In genomic region chr2:74556159-74556558, GRCh38 we compare ENCODE assay signal across 14 cellular contexts. TPM values are rescaled to one million over a fixed set of nuclear protein-coding genes. Genes with fewer than 3 reads are reported as not detected.
A peak's percentile ranks its signal among the peaks of the same experiment; 100 is the strongest.
DNase-seq lines count a peak whose midpoint lies in the region; ATAC-seq, FAIRE-seq and TF ChIP-seq lines count a peak whose summit lies in the region.
"Had no signal": no experiment of that assay in that cellular context is flagged by ENCODE, and none has a peak within 500 bp of the region (broad histone marks: within the 10 kb centered on the region; RNA-seq: fewer than 3 reads in every experiment).

No MANE protein-coding gene starts in this region.

- TF ChIP-seq EP300 in K562 (IDR thresholded peaks at IDR 0.05; ENCODE audit: low read length) = no peak

- no peak overlapping the region for H3K4ac ChIP-seq in H9 (ENCODE audit: low read depth, low read length)
- no peak overlapping the region for H3K4ac ChIP-seq in trophoblast cell (ENCODE audit: low read depth, low read length)

- H2BK5ac ChIP-seq in H9 (ENCODE audit: insufficient read length, low read length) (no peak overlapping the region), trophoblast cell (ENCODE audit: low read depth, low read length, poor library complexity) (no peak overlapping the region)

- WGBS in H9 (ENCODE audit: extremely low coverage, insufficient read length, low lambda C conversion rate) = no CpG with 5 or more reads among the region's 14 CpGs
- 88% methylated on average over 12 of the region's 14 CpGs for WGBS in K562 (ENCODE audit: insufficient coverage, low coverage, missing lambda C conversion rate)
- WGBS in trophoblast cell (ENCODE audit: extremely low coverage, insufficient coverage, insufficient read length) = no CpG with 5 or more reads among the region's 14 CpGs

- no peak overlapping the region for H4K5ac ChIP-seq in H9 (ENCODE audit: insufficient read length, low read depth, low read length)

- no peak for TF ChIP-seq CTCF in H9 (conservative IDR thresholded peaks at IDR 0.05)
- TF ChIP-seq CTCF in K562 (IDR thresholded peaks at IDR 0.05 in 2 of 3, conservative IDR thresholded peaks at IDR 0.05 in 1 of 3; ENCODE audit: insufficient read depth in 2 of 3, low read depth in 1 of 3, low read length in 3 of 3) = no peak
- TF ChIP-seq CTCF in osteocyte (IDR thresholded peaks at IDR 0.05) = no peak

- peaks cover 0 to 30% (median 11%) of the 10 kb centered on the region in 4 donors for H3K4me1 Mint-ChIP-seq in CD4-positive, CD25-positive, alpha-beta regulatory T cell
- H3K4me1 Mint-ChIP-seq in H9 (peaks cover 24 to 30% of the 10 kb centered on the region in 2 experiments), osteocyte (ENCODE audit: unreplicated experiment) (peaks cover 29% of the 10 kb centered on the region)

- H3K23ac ChIP-seq in H9 (ENCODE audit: insufficient read length, low read depth, low read length) = no peak overlapping the region
- H3K23ac ChIP-seq in trophoblast cell (ENCODE audit: low read length) = no peak overlapping the region

- H3K79me1 ChIP-seq in H9 (ENCODE audit: insufficient read depth, low read depth, low read length, poor library complexity, severe bottlenecking) (no peaks in the 10 kb centered on the region), trophoblast cell (ENCODE audit: low read length) (peaks cover 7% of the 10 kb centered on the region)

- H3K9me3 Mint-ChIP-seq in CD4-positive, CD25-positive, alpha-beta regulatory T cell = peaks cover 0 to 3% (median 0%) of the 10 kb centered on the region in 7 donors
- H3K9me3 Mint-ChIP-seq in H9 (no peaks in the 10 kb centered on the region), osteocyte (ENCODE audit: unreplicated experiment) (no peaks in the 10 kb centered on the region)

- H3K27me3 Mint-ChIP-seq in CD4-positive, CD25-positive, alpha-beta regulatory T cell = peaks cover 16% of the 10 kb centered on the region
- H3K27me3 Mint-ChIP-seq in H9 (ENCODE audit: low read depth) = peaks cover 48% of the 10 kb centered on the region
- no peaks in the 10 kb centered on the region for H3K27me3 Mint-ChIP-seq in osteocyte (ENCODE audit: unreplicated experiment)

- POLR2A ChIA-PET in K562 (lab: Yijun Ruan, JAX) = interaction anchor here (1.1 to 1.2 kb wide), 2 partner anchors 24 to 27 kb away, joined by 3 read pairs; no protein-coding TSS in a partner anchor

- no peak overlapping the region for H3K27ac ChIP-seq in CD4-positive, CD25-positive, alpha-beta regulatory T cell (ENCODE audit: insufficient read depth, low read length, poor library complexity, severe bottlenecking)
- H3K27ac ChIP-seq in H9 (ENCODE audit: insufficient read length, low read depth, low read length) (no peak overlapping the region), K562 (ENCODE audit: extremely low read depth, low read depth, low read length) (no peak overlapping the region), trophoblast cell (ENCODE audit: low read depth, low read length) (no peak overlapping the region)

- no TSS peak for BruUV-seq in K562 (replicated peaks; lab: Mats Ljungman, UMichigan)

- ATAC-seq in CD4-positive, CD25-positive, alpha-beta regulatory T cell (ENCODE audit: low read depth in 2 of 2) = no peak
- ATAC-seq in K562 (no peak), GM21423 (IDR thresholded peaks at IDR 0.05; ENCODE audit: unreplicated experiment) (no peak)
- ATAC-seq: pancreas had no signal

- H2BK120ac ChIP-seq in H9 (ENCODE audit: low read depth, low read length, poor library complexity, severe bottlenecking) (no peak overlapping the region), trophoblast cell (ENCODE audit: insufficient read depth, low read length, poor library complexity) (no peak overlapping the region)

- peaks cover 6% of the 10 kb centered on the region for H3K36me3 ChIP-seq in CD4-positive, CD25-positive, alpha-beta regulatory T cell (ENCODE audit: control insufficient read depth, insufficient read depth, low read length)
- H3K36me3 ChIP-seq in K562 (ENCODE audit: control insufficient read depth, insufficient read depth, low read length) (peaks cover 17% of the 10 kb centered on the region; the same call in 1 of the 3 replicates), trophoblast cell (ENCODE audit: control insufficient read depth in 1 of 2, insufficient read depth in 2 of 2, low read length in 2 of 2) (no peaks in the 10 kb centered on the region)
- H3K36me3 ChIP-seq: pancreas had no signal

- no peak overlapping the region for H4K12ac ChIP-seq in trophoblast cell (ENCODE audit: low read depth, low read length)

- H3K4me2 ChIP-seq in H9 (ENCODE audit: insufficient read depth, insufficient read length, low read length) = no peak overlapping the region
- H3K4me2 ChIP-seq in K562 (ENCODE audit: insufficient read depth, low read length) = peak overlapping the region; percentile 95; the same call in 1 of the 2 replicates
- H3K4me2 ChIP-seq in trophoblast cell (ENCODE audit: low read length) = no peak overlapping the region

- H3K36me3 Mint-ChIP-seq in CD4-positive, CD25-positive, alpha-beta regulatory T cell = no peaks in the 10 kb centered on the region
- H3K36me3 Mint-ChIP-seq in H9 (ENCODE audit: insufficient read depth in 1 of 3, low read depth in 3 of 3) (peaks cover 0 to 23% (median 15%) of the 10 kb centered on the region in 3 experiments; a peak in 6 of 7 replicates), osteocyte (ENCODE audit: unreplicated experiment) (peaks cover 6% of the 10 kb centered on the region)

- H2BK12ac ChIP-seq in H9 (ENCODE audit: insufficient read length, low read depth, low read length) = no peak overlapping the region
- no peak overlapping the region for H2BK12ac ChIP-seq in trophoblast cell (ENCODE audit: low read length)

- H3K9me1 ChIP-seq in K562 (ENCODE audit: control insufficient read depth, insufficient read depth, low read length) = no peaks in the 10 kb centered on the region

- H3K9ac ChIP-seq in H9 (ENCODE audit: extremely low read depth, insufficient read length, low read length) (no peak overlapping the region), K562 (ENCODE audit: insufficient read depth in 1 of 2, low read depth in 2 of 2, low read length in 2 of 2) (peak overlapping the region in 1 of 2 experiments; percentile 99; a peak in 2 of 4 replicates), trophoblast cell (ENCODE audit: low read length) (no peak overlapping the region)

- H2BK20ac ChIP-seq in H9 (ENCODE audit: low read depth, low read length, poor library complexity, severe bottlenecking) = no peak overlapping the region

- H3K14ac ChIP-seq in H9 (ENCODE audit: insufficient read depth, low read length) = no peak overlapping the region
- H3K14ac ChIP-seq in trophoblast cell (ENCODE audit: low read length) = no peak overlapping the region

- H2AK5ac ChIP-seq in H9 (ENCODE audit: insufficient read length, low read length) (no peak overlapping the region), trophoblast cell (ENCODE audit: low read length) (no peak overlapping the region)

- H3K4me3 ChIP-seq in CD4-positive, CD25-positive, alpha-beta regulatory T cell (ENCODE audit: low read depth, low read length) = no peak overlapping the region
- no peak overlapping the region for H3K4me3 ChIP-seq in K562
- no peak overlapping the region for H3K4me3 ChIP-seq in trophoblast cell (ENCODE audit: low read depth, low read length)

- peak overlapping the region in 2 of 3 donors; percentile 51 to 90 for H3K27ac Mint-ChIP-seq in CD4-positive, CD25-positive, alpha-beta regulatory T cell
- H3K27ac Mint-ChIP-seq in H9 (no peak overlapping the region; a peak in 1 of 7 replicates), osteocyte (ENCODE audit: unreplicated experiment) (no peak overlapping the region)

- no peak overlapping the region for H3K56ac ChIP-seq in H9 (ENCODE audit: insufficient read length, low read depth, low read length)

- H3K4me3 Mint-ChIP-seq in CD4-positive, CD25-positive, alpha-beta regulatory T cell = peak overlapping the region; percentile 95 to 96 (median 96)
- H3K4me3 Mint-ChIP-seq in H9 (peak overlapping the region; percentile 92 to 93; a peak in 4 of 5 replicates), osteocyte (ENCODE audit: unreplicated experiment) (peak overlapping the region; percentile 45)

- H3K27me3 ChIP-seq in CD4-positive, CD25-positive, alpha-beta regulatory T cell (ENCODE audit: control insufficient read depth, insufficient read depth, low read length) = peaks cover 1% of the 10 kb centered on the region
- H3K27me3 ChIP-seq in H9 (ENCODE audit: insufficient read depth, low read length) (no peaks in the 10 kb centered on the region; the same call in 1 of the 2 replicates), K562 (ENCODE audit: control insufficient read depth in 2 of 2, insufficient read depth in 2 of 2, low read length in 2 of 2) (peaks cover 0 to 8% of the 10 kb centered on the region in 2 experiments; a peak in 1 of 5 replicates), trophoblast cell (ENCODE audit: insufficient read depth, low read length) (peaks cover 18% of the 10 kb centered on the region)
- H3K27me3 ChIP-seq: pancreas, tibial artery had no signal

- peaks cover 20% of the 10 kb centered on the region for H3K23me2 ChIP-seq in H9 (ENCODE audit: insufficient read length, low read depth, low read length, poor library complexity, severe bottlenecking)

- TF ChIP-seq RAD21 in K562 (CRISPR knock-in tag; conservative IDR thresholded peaks at IDR 0.05 in 1 of 2, IDR thresholded peaks at IDR 0.05 in 1 of 2) = no peak

- DNase-seq in CD4-positive, CD25-positive, alpha-beta regulatory T cell = no peak
- DNase-seq in H9 (no peak), K562 (ENCODE audit: extremely low read depth in 1 of 4, low spot score in 3 of 4) (no peak), osteocyte (ENCODE audit: extremely low spot score, unreplicated experiment) (no peak), NCI-H1417 (lab: John Stamatoyannopoulos, UW) (no peak), DMS79 (lab: John Stamatoyannopoulos, UW) (no peak), trophoblast cell (no peak)
- DNase-seq: cerebellar nuclear complex, DMS153, NCI-H1436 treated with DMSO at 0.1 percent for 48 hours had no signal

- no peak overlapping the region for H3T11ph ChIP-seq in H9 (ENCODE audit: low read length)

- no peak overlapping the region for H2BK15ac ChIP-seq in H9 (ENCODE audit: low read depth, low read length)

- in situ Hi-C loops in K562 (cut with MboI) = no loop called here

- intact Hi-C loops in K562 (cut with micrococcal nuclease) = no loop called here

- H4K20me1 ChIP-seq in H9 (ENCODE audit: control insufficient read depth, insufficient read depth, insufficient read length) (no peaks in the 10 kb centered on the region), K562 (replicated peaks; ENCODE audit: control insufficient read depth, insufficient read depth, low read length) (no peaks in the 10 kb centered on the region)

- no peak overlapping the region for H4K8ac ChIP-seq in H9 (replicated peaks; ENCODE audit: insufficient read length, low read depth, low read length)
- H4K8ac ChIP-seq in trophoblast cell (ENCODE audit: low read depth, low read length) = no peak overlapping the region

- CTCF ChIA-PET in K562 (lab: Yijun Ruan, JAX; ENCODE audit: low intra/inter-chr PET ratio) = no interaction called here

- H2AFZ ChIP-seq in H9 (ENCODE audit: low read length) (no peak overlapping the region), K562 (ENCODE audit: low read depth, low read length) (no peak overlapping the region), trophoblast cell (ENCODE audit: insufficient read depth, low read length, poor library complexity) (no peak overlapping the region)

- no peak overlapping the region for H3K18ac ChIP-seq in H9 (ENCODE audit: insufficient read length, low read depth, low read length)
- no peak overlapping the region for H3K18ac ChIP-seq in trophoblast cell (ENCODE audit: low read length)

- H3K4me1 ChIP-seq in CD4-positive, CD25-positive, alpha-beta regulatory T cell (ENCODE audit: control insufficient read depth, insufficient read depth, low read length, poor library complexity, severe bottlenecking) = peaks cover 29% of the 10 kb centered on the region
- 0 out of 2 replicates have a peak, but pooled peaks cover 5% of the 10 kb centered on the region for H3K4me1 ChIP-seq in H9 (ENCODE audit: insufficient read depth, low read length)
- peaks cover 19 to 54% of the 10 kb centered on the region in 2 experiments for H3K4me1 ChIP-seq in K562 (replicated peaks in 1 of 2; ENCODE audit: control insufficient read depth in 2 of 2, insufficient read depth in 2 of 2, low read length in 2 of 2)
- peaks cover 8 to 21% of the 10 kb centered on the region in 2 experiments for H3K4me1 ChIP-seq in trophoblast cell (ENCODE audit: control insufficient read depth in 1 of 2, insufficient read depth in 2 of 2, low read length in 2 of 2)
- H3K4me1 ChIP-seq: pancreas had no signal

- no peak for TF ChIP-seq POLR2A in K562 (conservative IDR thresholded peaks at IDR 0.05)

- H3K9me3 ChIP-seq in CD4-positive, CD25-positive, alpha-beta regulatory T cell (ENCODE audit: control insufficient read depth in 2 of 2, low read length in 2 of 2) = no peaks in the 10 kb centered on the region
- H3K9me3 ChIP-seq in H9 (ENCODE audit: control insufficient read depth, low read depth, low read length) (no peaks in the 10 kb centered on the region), K562 (replicated peaks; ENCODE audit: control insufficient read depth, insufficient read depth, low read depth, low read length) (no peaks in the 10 kb centered on the region), trophoblast cell (ENCODE audit: insufficient read depth, low read depth, low read length) (peaks cover 4% of the 10 kb centered on the region)
- H3K9me3 ChIP-seq: pancreas, tibial artery had no signal

- no peak for FAIRE-seq in K562 (lab: Jason Lieb, UNC)
- FAIRE-seq: pancreas had no signal

- H3K79me2 ChIP-seq in H9 (ENCODE audit: insufficient read depth, low read length) = no peaks in the 10 kb centered on the region
- H3K79me2 ChIP-seq in K562 (ENCODE audit: control insufficient read depth, insufficient read depth, low read length) = peaks cover 15% of the 10 kb centered on the region; the same call in 2 of the 3 replicates
- no peaks in the 10 kb centered on the region for H3K79me2 ChIP-seq in trophoblast cell (ENCODE audit: control insufficient read depth, insufficient read depth, low read length, poor library complexity)

- H4K91ac ChIP-seq in H9 (ENCODE audit: insufficient read length, low read depth, low read length) (no peak overlapping the region), trophoblast cell (ENCODE audit: low read depth, low read length) (no peak overlapping the region)

RNA-seq across cellular contexts. Expression of gene DOK1, which starts 1.6 kb away (rescaled TPM):
- total RNA-seq in CD4-positive, CD25-positive, alpha-beta regulatory T cell = 19.8 TPM
- 10 to 100 TPM; 29.9 to 39.3 (median 33.7) TPM for polyA plus RNA-seq in CD4-positive, CD25-positive, alpha-beta regulatory T cell
- total RNA-seq in H9 (2021) (15.2 and 16.0 TPM in 2 replicates), K562 (2014; rRNA removed) (36.4 and 44.5 TPM in 2 replicates), K562 (2014; rRNA removed; fragmentation: Illumina TruSeq; extraction: Trizol) (5.2 and 7.6 TPM in 2 replicates), K562 (2015; rRNA removed; fragmentation: Illumina TruSeq; extraction: Trizol) (16.6 and 16.7 TPM in 2 replicates), K562 (2021) (25.8 and 29.6 TPM in 2 replicates), osteocyte (15.8 and 17.7 TPM in 2 replicates)
- total RNA-seq in K562 (2011; cell fraction: chromatin; rRNA removed; ENCODE audit: low replicate concordance) = 7.7 and 24.2 TPM in 2 replicates
- 33.4 and 35.7 TPM in 2 replicates for total RNA-seq in K562 (2011; cell fraction: nucleolus; rRNA removed)
- 13.4 and 16.5 TPM in 2 replicates for total RNA-seq in K562 (2011; cell fraction: nucleoplasm; rRNA removed)
- polyA plus RNA-seq in K562 (2011; rRNA removed) (11.3 and 12.0 TPM in 2 replicates), K562 (2014; fragmentation: Illumina TruSeq; extraction: Trizol) (16.1 and 24.2 TPM in 2 replicates), K562 (2014; fragmentation: Nextera tagmentation; extraction: Ambion mirVana) (under 1 TPM; 0.59 to 0.99 TPM), K562 (2014; rRNA removed) (27.7 and 33.0 TPM in 2 replicates)
- polyA plus RNA-seq in K562 (2011; cell fraction: cytosol; rRNA removed) = 11.0 and 31.7 TPM in 2 replicates
- 23.6 and 47.8 TPM in 2 replicates for polyA plus RNA-seq in K562 (2011; cell fraction: nucleus; rRNA removed)
- 26.9 and 34.5 TPM in 2 replicates for polyA plus RNA-seq in K562 (2012)
- polyA minus RNA-seq in K562 (2011; rRNA and poly(A)+ RNA removed) = 7.6 and 10.6 TPM in 2 replicates
- 14.9 and 16.0 TPM in 2 replicates for polyA minus RNA-seq in K562 (2011; cell fraction: cytosol; rRNA and poly(A)+ RNA removed)
- 20.7 and 21.3 TPM in 2 replicates for polyA minus RNA-seq in K562 (2011; cell fraction: nucleus; rRNA and poly(A)+ RNA removed)
- 2.5 and 2.7 TPM in 2 replicates for polyA plus RNA-seq in trophoblast cell (2013)

RNA-seq across cellular contexts. Expression of gene LOXL3, which starts 2.4 kb away (rescaled TPM):
- 1.1 TPM for total RNA-seq in CD4-positive, CD25-positive, alpha-beta regulatory T cell
- polyA plus RNA-seq in CD4-positive, CD25-positive, alpha-beta regulatory T cell = under 1 TPM in 1 of 4 donors, not detected in 3; 0.09 TPM
- total RNA-seq in H9 (2021) (29.0 and 29.8 TPM in 2 replicates), K562 (2014; rRNA removed) (0.29 and 0.64 TPM in 2 replicates), K562 (2014; rRNA removed; fragmentation: Illumina TruSeq; extraction: Trizol) (0.25 and 0.26 TPM in 2 replicates), K562 (2015; rRNA removed; fragmentation: Illumina TruSeq; extraction: Trizol) (0.22 and 0.23 TPM in 2 replicates), K562 (2021) (0.58 and 0.76 TPM in 2 replicates), osteocyte (58.1 and 62.1 TPM in 2 replicates)
- 2.6 and 3.8 TPM in 2 replicates for total RNA-seq in K562 (2011; cell fraction: chromatin; rRNA removed; ENCODE audit: low replicate concordance)
- 2.0 and 2.2 TPM in 2 replicates for total RNA-seq in K562 (2011; cell fraction: nucleolus; rRNA removed)
- total RNA-seq in K562 (2011; cell fraction: nucleoplasm; rRNA removed) = 2.1 and 2.9 TPM in 2 replicates
- polyA plus RNA-seq in K562 (2011; rRNA removed) (0.99 and 1.1 TPM in 2 replicates), K562 (2014; fragmentation: Illumina TruSeq; extraction: Trizol) (0.31 and 0.48 TPM in 2 replicates), K562 (2014; fragmentation: Nextera tagmentation; extraction: Ambion mirVana) (under 1 TPM; 0.24 to 0.30 TPM), K562 (2014; rRNA removed) (0.50 and 1.1 TPM in 2 replicates)
- 0.87 and 1.1 TPM in 2 replicates for polyA plus RNA-seq in K562 (2011; cell fraction: cytosol; rRNA removed)
- polyA plus RNA-seq in K562 (2011; cell fraction: nucleus; rRNA removed) = 3.1 and 5.8 TPM in 2 replicates
- polyA plus RNA-seq in K562 (2012) = 0.59 and 1.7 TPM in 2 replicates
- 0.53 and 0.66 TPM in 2 replicates for polyA minus RNA-seq in K562 (2011; rRNA and poly(A)+ RNA removed)
- polyA minus RNA-seq in K562 (2011; cell fraction: cytosol; rRNA and poly(A)+ RNA removed) = 1.0 TPM in 1 of 2 replicates, not detected in the other
- polyA minus RNA-seq in K562 (2011; cell fraction: nucleus; rRNA and poly(A)+ RNA removed) = 1.1 and 1.8 TPM in 2 replicates
- 1.1 and 1.3 TPM in 2 replicates for polyA plus RNA-seq in trophoblast cell (2013)

RNA-seq across cellular contexts. Expression of gene HTRA2, which starts 26.4 kb away (rescaled TPM):
- total RNA-seq in CD4-positive, CD25-positive, alpha-beta regulatory T cell = 25.8 TPM
- polyA plus RNA-seq in CD4-positive, CD25-positive, alpha-beta regulatory T cell = 10 to 100 TPM; 26.6 to 34.1 (median 30.5) TPM
- total RNA-seq in H9 (2021) (24.1 and 24.9 TPM in 2 replicates), K562 (2014; rRNA removed) (68.0 and 76.5 TPM in 2 replicates), K562 (2014; rRNA removed; fragmentation: Illumina TruSeq; extraction: Trizol) (48.3 and 54.2 TPM in 2 replicates), K562 (2015; rRNA removed; fragmentation: Illumina TruSeq; extraction: Trizol) (56.7 and 60.5 TPM in 2 replicates), K562 (2021) (66.5 and 72.0 TPM in 2 replicates), osteocyte (32.0 and 32.3 TPM in 2 replicates)
- total RNA-seq in K562 (2011; cell fraction: chromatin; rRNA removed; ENCODE audit: low replicate concordance) = 76.3 and 135 TPM in 2 replicates
- total RNA-seq in K562 (2011; cell fraction: nucleolus; rRNA removed) = 116 and 121 TPM in 2 replicates
- total RNA-seq in K562 (2011; cell fraction: nucleoplasm; rRNA removed) = 69.5 and 82.8 TPM in 2 replicates
- polyA plus RNA-seq in K562 (2011; rRNA removed) (45.9 and 59.8 TPM in 2 replicates), K562 (2014; fragmentation: Illumina TruSeq; extraction: Trizol) (60.7 and 75.7 TPM in 2 replicates), K562 (2014; fragmentation: Nextera tagmentation; extraction: Ambion mirVana) (10 to 100 TPM; 66.7 to 71.2 TPM), K562 (2014; rRNA removed) (65.8 and 78.9 TPM in 2 replicates)
- 65.6 and 128 TPM in 2 replicates for polyA plus RNA-seq in K562 (2011; cell fraction: cytosol; rRNA removed)
- 86.3 and 133 TPM in 2 replicates for polyA plus RNA-seq in K562 (2011; cell fraction: nucleus; rRNA removed)
- polyA plus RNA-seq in K562 (2012) = 62.5 and 70.9 TPM in 2 replicates
- 29.0 and 45.8 TPM in 2 replicates for polyA minus RNA-seq in K562 (2011; rRNA and poly(A)+ RNA removed)
- 22.2 and 38.4 TPM in 2 replicates for polyA minus RNA-seq in K562 (2011; cell fraction: cytosol; rRNA and poly(A)+ RNA removed)
- 58.6 and 61.0 TPM in 2 replicates for polyA minus RNA-seq in K562 (2011; cell fraction: nucleus; rRNA and poly(A)+ RNA removed)
- polyA plus RNA-seq in trophoblast cell (2013) = 26.2 and 27.9 TPM in 2 replicates

RNA-seq across cellular contexts. Expression of gene AUP1, which starts 26.7 kb away (rescaled TPM):
- total RNA-seq in CD4-positive, CD25-positive, alpha-beta regulatory T cell = 183 TPM
- 100 to 1,000 TPM in 2 of 4 donors, 10 to 100 TPM in 2; 85.7 to 112 (median 99.7) TPM for polyA plus RNA-seq in CD4-positive, CD25-positive, alpha-beta regulatory T cell
- total RNA-seq in H9 (2021) = 91.5 and 93.6 TPM in 2 replicates
- 396 and 984 TPM in 2 replicates for total RNA-seq in K562 (2011; cell fraction: chromatin; rRNA removed; ENCODE audit: low replicate concordance)
- 901 and 928 TPM in 2 replicates for total RNA-seq in K562 (2011; cell fraction: nucleolus; rRNA removed)
- 568 and 636 TPM in 2 replicates for total RNA-seq in K562 (2011; cell fraction: nucleoplasm; rRNA removed)
- total RNA-seq in K562 (2014; rRNA removed) = 183 and 192 TPM in 2 replicates
- total RNA-seq in K562 (2014; rRNA removed; fragmentation: Illumina TruSeq; extraction: Trizol) = 105 and 130 TPM in 2 replicates
- total RNA-seq in K562 (2015; rRNA removed; fragmentation: Illumina TruSeq; extraction: Trizol) = 165 and 173 TPM in 2 replicates
- total RNA-seq in K562 (2021) = 165 and 166 TPM in 2 replicates
- polyA plus RNA-seq in K562 (2011; rRNA removed) = 118 and 196 TPM in 2 replicates
- 159 and 372 TPM in 2 replicates for polyA plus RNA-seq in K562 (2011; cell fraction: cytosol; rRNA removed)
- polyA plus RNA-seq in K562 (2011; cell fraction: nucleus; rRNA removed) = 1,037 and 1,663 TPM in 2 replicates
- polyA plus RNA-seq in K562 (2012) = 131 and 205 TPM in 2 replicates
- 217 and 245 TPM in 2 replicates for polyA plus RNA-seq in K562 (2014; fragmentation: Illumina TruSeq; extraction: Trizol)
- 100 to 1,000 TPM in 1 of 2 experiments, 10 to 100 TPM in 1; 70.7 to 113 TPM for polyA plus RNA-seq in K562 (2014; fragmentation: Nextera tagmentation; extraction: Ambion mirVana)
- polyA plus RNA-seq in K562 (2014; rRNA removed) = 245 and 268 TPM in 2 replicates
- 48.7 and 121 TPM in 2 replicates for polyA minus RNA-seq in K562 (2011; rRNA and poly(A)+ RNA removed)
- polyA minus RNA-seq in K562 (2011; cell fraction: cytosol; rRNA and poly(A)+ RNA removed) = 56.7 and 112 TPM in 2 replicates
- 209 and 232 TPM in 2 replicates for polyA minus RNA-seq in K562 (2011; cell fraction: nucleus; rRNA and poly(A)+ RNA removed)
- total RNA-seq in osteocyte = 96.3 and 97.1 TPM in 2 replicates
- polyA plus RNA-seq in trophoblast cell (2013) = 103 and 107 TPM in 2 replicates

RNA-seq across cellular contexts. Expression of gene DQX1, which starts 30.1 kb away (rescaled TPM):
- 0.15 TPM for total RNA-seq in CD4-positive, CD25-positive, alpha-beta regulatory T cell
- polyA plus RNA-seq in CD4-positive, CD25-positive, alpha-beta regulatory T cell = not detected
- 0.98 and 1.6 TPM in 2 replicates for total RNA-seq in H9 (2021)
- total RNA-seq in K562 (2011; cell fraction: chromatin; rRNA removed; ENCODE audit: low replicate concordance) = 2.8 and 6.5 TPM in 2 replicates
- total RNA-seq in K562 (2011; cell fraction: nucleolus; rRNA removed) = 1.7 and 2.1 TPM in 2 replicates
- 1.7 and 2.0 TPM in 2 replicates for total RNA-seq in K562 (2011; cell fraction: nucleoplasm; rRNA removed)
- 0.73 TPM in 1 of 2 replicates, not detected in the other for total RNA-seq in K562 (2014; rRNA removed)
- total RNA-seq in K562 (2014; rRNA removed; fragmentation: Illumina TruSeq; extraction: Trizol) = 0.06 and 0.11 TPM in 2 replicates
- 0.30 and 0.33 TPM in 2 replicates for total RNA-seq in K562 (2015; rRNA removed; fragmentation: Illumina TruSeq; extraction: Trizol)
- 0.29 and 0.38 TPM in 2 replicates for total RNA-seq in K562 (2021)
- polyA plus RNA-seq in K562 (2011; rRNA removed) = 0.18 and 0.46 TPM in 2 replicates
- polyA plus RNA-seq in K562 (2011; cell fraction: cytosol; rRNA removed) = 0.03 and 0.24 TPM in 2 replicates
- 3.1 and 4.0 TPM in 2 replicates for polyA plus RNA-seq in K562 (2011; cell fraction: nucleus; rRNA removed)
- 0.18 and 0.25 TPM in 2 replicates for polyA plus RNA-seq in K562 (2012)
- polyA plus RNA-seq in K562 (2014; fragmentation: Illumina TruSeq; extraction: Trizol) = 0.18 TPM in 2 replicates
- polyA plus RNA-seq in K562 (2014; fragmentation: Nextera tagmentation; extraction: Ambion mirVana) = under 1 TPM; 0.04 to 0.08 TPM
- 0.05 and 0.21 TPM in 2 replicates for polyA plus RNA-seq in K562 (2014; rRNA removed)
- not detected in 2 replicates for polyA minus RNA-seq in K562 (2011; rRNA and poly(A)+ RNA removed)
- polyA minus RNA-seq in K562 (2011; cell fraction: cytosol; rRNA and poly(A)+ RNA removed) = not detected in 2 replicates
- polyA minus RNA-seq in K562 (2011; cell fraction: nucleus; rRNA and poly(A)+ RNA removed) = 0.54 and 1.3 TPM in 2 replicates
- total RNA-seq in osteocyte = 0.26 and 0.32 TPM in 2 replicates
- polyA plus RNA-seq in trophoblast cell (2013) = 0.68 and 0.85 TPM in 2 replicates
- total RNA-seq: kidney epithelial cell had no signal

Comparison
In these comparisons a context has a peak if more than half of its experiments do, and no peak if none do; other contexts are left out.
1. H3K27ac Mint-ChIP-seq: peak in CD4-positive, CD25-positive, alpha-beta regulatory T cell (2 of 3); none in H9 (0 of 3) and osteocyte (single experiment).
2. H3K4me3 Mint-ChIP-seq: peak in every context shown above with its lines; median percentile 96 in CD4-positive, CD25-positive, alpha-beta regulatory T cell; 92 in H9; 45 in osteocyte.